ENCODE assay signal across 8 cellular contexts in genomic region chr4:107824367-107825071, GRCh38. TPM values are rescaled to one million over a fixed set of nuclear protein-coding genes. Genes with fewer than 3 reads are reported as not detected.
DNase-seq lines count a peak whose midpoint lies in the region; ATAC-seq and TF ChIP-seq lines count a peak whose summit lies in the region.

Gene SGMS2, plus strand, starts transcription at chr4:107824932. Its CDS starts 70,622 bp downstream, at chr4:107895554.

- POLR2A ChIA-PET in A673 (lab: Charles Lee; ENCODE audit: low non-redundant PET) = no interaction called here

- H3K36me3 ChIP-seq in A673 (ENCODE audit: insufficient read depth, low read length, poor library complexity, severe bottlenecking) = no peaks in the 10 kb centered on the region

- H3K27ac ChIP-seq in A673 (ENCODE audit: low read depth, low read length, poor library complexity, severe bottlenecking) = no peak within 1 kb of the TSS
- peak within 1 kb of the TSS; percentile 86 for H3K27ac ChIP-seq in foreskin keratinocyte

- peaks cover 21% of the 10 kb centered on the region for H3K27me3 Mint-ChIP-seq in nephron (ENCODE audit: low read depth)

- peak within 1 kb of the TSS; percentile 68 for H3K4me3 ChIP-seq in A673 (ENCODE audit: low read depth, low read length, poor library complexity, severe bottlenecking)

- H3K4me1 ChIP-seq in A673 (ENCODE audit: insufficient read depth, low read length, poor library complexity, severe bottlenecking) (no peaks in the 10 kb centered on the region), foreskin keratinocyte (peaks cover 11% of the 10 kb centered on the region)

- no peak for TF ChIP-seq CTCF in A673 (conservative IDR thresholded peaks at IDR 0.05; ENCODE audit: low read depth, low read length)
- no peak for TF ChIP-seq CTCF in foreskin keratinocyte (conservative IDR thresholded peaks at IDR 0.05)
- no peak for TF ChIP-seq CTCF in nephron (IDR thresholded peaks at IDR 0.05; ENCODE audit: unreplicated experiment in 3 of 3)

- no peaks in the 10 kb centered on the region for H3K9me3 ChIP-seq in A673 (ENCODE audit: low read depth, low read length, poor library complexity, severe bottlenecking)

- H3K27me3 ChIP-seq in A673 (replicated peaks; ENCODE audit: insufficient read depth, low read depth, low read length, poor library complexity) (no peaks in the 10 kb centered on the region), foreskin keratinocyte (no peaks in the 10 kb centered on the region)

- intact Hi-C loops in A673 (cut with micrococcal nuclease; ENCODE audit: unreplicated experiment) = loop anchor here (5.0 kb wide), 1 partner anchor 73 kb away; no protein-coding TSS in a partner anchor

- H3K27ac Mint-ChIP-seq in nephron = peak within 1 kb of the TSS; percentile 87 to 91 (median 91)

- CTCF ChIA-PET in A673 (lab: Charles Lee) = no interaction called here

- peak; percentile 80 for ATAC-seq in GM18517 (IDR thresholded peaks at IDR 0.05; ENCODE audit: unreplicated experiment)
- peak; percentile 61 for ATAC-seq in HG03045 (IDR thresholded peaks at IDR 0.05; ENCODE audit: unreplicated experiment)
- ATAC-seq in foreskin keratinocyte = peak; percentile 93

- H3K36me3 Mint-ChIP-seq in nephron (ENCODE audit: low read depth) = no peaks in the 10 kb centered on the region

- no TSS peak for BruUV-seq in A673 (replicated peaks; lab: Mats Ljungman, UMichigan)

- H3K4me1 Mint-ChIP-seq in nephron = peaks cover 14% of the 10 kb centered on the region

- peak within 1 kb of the TSS; percentile 93 to 99 (median 99) for H3K4me3 Mint-ChIP-seq in nephron

- DNase-seq in A673 (ENCODE audit: low spot score) (peak; percentile 86), NOMO-1 (lab: John Stamatoyannopoulos, UW; ENCODE audit: unreplicated experiment in 2 of 2) (peak; percentile 83 to 89), activated gamma-delta T cell treated with Interleukin-2 at 50 U/mL for 16 hours (peak; percentile 4), foreskin keratinocyte (peak; percentile 83 to 88), stromal cell of bone marrow (ENCODE audit: low read depth) (peak; percentile 85)

- H3K9me3 Mint-ChIP-seq in nephron = no peaks in the 10 kb centered on the region

RNA-seq across cellular contexts. Expression of gene SGMS2, which starts in this region (rescaled TPM):
- total RNA-seq in A673 (2021) (3.9 and 4.3 TPM in 2 replicates), foreskin keratinocyte (31.5 and 35.4 TPM in 2 replicates)
- polyA plus RNA-seq in foreskin keratinocyte = 4.1 and 4.5 TPM in 2 replicates

Comparison
In these comparisons a context has a peak if more than half of its experiments do, and no peak if none do; other contexts are left out.
1. DNase-seq: peak in every context shown above with its lines; median percentile 86 in A673; 86 in NOMO-1; 86 in foreskin keratinocyte; 85 in stromal cell of bone marrow; 4 in activated gamma-delta T cell treated with Interleukin-2 at 50 U/mL for 16 hours.